ENCODE assay signal across 8 cellular contexts in the genomic region with DNA sequence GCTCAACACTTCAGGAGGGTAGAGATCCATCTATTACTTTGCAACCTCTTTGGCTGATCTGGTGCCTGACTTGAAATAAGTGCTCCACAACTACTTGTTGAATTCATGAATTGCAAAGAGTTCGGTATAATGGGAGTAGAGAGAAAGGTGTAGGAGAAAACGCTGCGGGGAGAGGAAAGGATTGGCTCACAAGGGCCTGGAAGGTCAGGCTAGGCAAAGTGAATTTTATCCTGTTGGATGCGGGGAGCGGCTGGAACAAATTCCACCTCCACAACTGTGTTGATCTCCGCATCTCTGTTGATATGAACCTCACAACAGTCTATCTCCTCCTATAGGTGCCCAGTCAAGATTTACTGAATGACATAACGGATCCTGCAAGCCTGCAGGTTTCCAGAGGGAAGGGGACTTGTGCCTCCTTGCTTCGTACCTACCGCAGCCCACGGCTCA. TPM values are rescaled to one million over a fixed set of nuclear protein-coding genes. Genes with fewer than 3 reads are reported as not detected.
DNase-seq lines count a peak whose midpoint lies in the region; ATAC-seq and TF ChIP-seq lines count a peak whose summit lies in the region.

No MANE protein-coding gene starts in this region.

- H3K9me3 ChIP-seq in ascending aorta: no peaks in the 10 kb centered on the region

- ATAC-seq in left colon (peak; percentile 36), GM18909 (IDR thresholded peaks at IDR 0.05; ENCODE audit: poor library complexity, unreplicated experiment) (no peak)

- POLR2A ChIA-PET in BJ (lab: Charles Lee): no interaction called here

- H3K36me3 Mint-ChIP-seq in HFFc6 (ENCODE audit: low read depth): peaks cover 36% of the 10 kb centered on the region

- no peaks in the 10 kb centered on the region for H3K27me3 ChIP-seq in BJ (ENCODE audit: control insufficient read depth, insufficient read depth, low read length)
- H3K27me3 ChIP-seq in ascending aorta: no peaks in the 10 kb centered on the region

- peaks cover 37% of the 10 kb centered on the region for H3K4me1 Mint-ChIP-seq in HFFc6 (ENCODE audit: low read depth)

- CTCF ChIA-PET in BJ (lab: Yijun Ruan, JAX): no interaction called here

- H3K36me3 ChIP-seq in BJ (ENCODE audit: control insufficient read depth, insufficient read depth, low read length) (no peaks in the 10 kb centered on the region), ascending aorta (peaks cover 3% of the 10 kb centered on the region in 2 donors)

- peaks cover 0 to 11% of the 10 kb centered on the region in 2 donors for H3K4me1 ChIP-seq in ascending aorta

- H3K4me3 ChIP-seq in BJ (ENCODE audit: low read depth, low read length) (peak overlapping the region; percentile 95), ascending aorta (peak overlapping the region; percentile 61 to 76)

- H3K27ac ChIP-seq in ascending aorta: peak overlapping the region; percentile 55 to 56
- peak overlapping the region; percentile 53 for H3K27ac ChIP-seq in temporal lobe (ENCODE audit: low read depth, low read length)

- no peaks in the 10 kb centered on the region; the same call in none of the 2 replicates for H3K27me3 Mint-ChIP-seq in HFFc6 (ENCODE audit: insufficient read depth)

- intact Hi-C loops in ascending aorta (cut with DNase I) (loop anchor here (1.0 to 10.0 kb wide), 2 partner anchors 83 to 804 kb away; partner anchors contain the start of gene CORO7), left colon (cut with DNase I, micrococcal nuclease) (no loop called here)

- H3K9me3 Mint-ChIP-seq in HFFc6: no peaks in the 10 kb centered on the region

- TF ChIP-seq CTCF in BJ (IDR thresholded peaks at IDR 0.05; ENCODE audit: insufficient read depth, low read depth, low read length): no peak
- TF ChIP-seq CTCF in HFFc6 (IDR thresholded peaks at IDR 0.05): no peak
- no peak for TF ChIP-seq CTCF in ascending aorta (IDR thresholded peaks at IDR 0.05)

- H3K4me3 Mint-ChIP-seq in HFFc6: peak overlapping the region; percentile 99

- no peak for DNase-seq in BJ (ENCODE audit: low read depth)
- DNase-seq in HFFc6: peak; percentile 2
- DNase-seq in ascending aorta (ENCODE audit: low spot score in 2 of 2): no peak
- no peak for DNase-seq in left colon
- DNase-seq in NCI-H774 (lab: John Stamatoyannopoulos, UW): no peak
- DNase-seq in KG1 (lab: John Stamatoyannopoulos, UW): no peak

- peak overlapping the region; percentile 61 for H3K27ac Mint-ChIP-seq in HFFc6

RNA-seq across cellular contexts. Expression of gene SLX4, which starts 0.7 kb away (rescaled TPM):
- 0.92 and 0.97 TPM in 2 replicates for polyA plus RNA-seq in BJ (2011; rRNA removed)
- 1.6 and 2.4 TPM in 2 replicates for polyA minus RNA-seq in BJ (2011; rRNA and poly(A)+ RNA removed)
- 1 to 10 TPM; 6.8 to 8.2 (median 7.2) TPM for total RNA-seq in HFFc6 (2021; fragmentation: NEBNext Ultra II Directional; extraction: Animal tissue kit (Norgen Biotek cat#: 25700))
- total RNA-seq in ascending aorta (3.4 TPM), left colon (1 to 10 TPM; 3.7 to 4.9 TPM), temporal lobe (8.6 TPM)

RNA-seq across cellular contexts. Expression of gene NLRC3, which starts 33.5 kb away (rescaled TPM):
- not detected in 2 replicates for polyA plus RNA-seq in BJ (2011; rRNA removed)
- 0.05 TPM in 1 of 2 replicates, not detected in the other for polyA minus RNA-seq in BJ (2011; rRNA and poly(A)+ RNA removed)
- not detected for total RNA-seq in HFFc6 (2021; fragmentation: NEBNext Ultra II Directional; extraction: Animal tissue kit (Norgen Biotek cat#: 25700))
- total RNA-seq in ascending aorta (2.1 TPM), left colon (1 to 10 TPM; 1.3 to 1.4 TPM), temporal lobe (0.49 TPM)

RNA-seq across cellular contexts. Expression of gene DNASE1, which starts 43.8 kb away (rescaled TPM):
- 6.4 and 10.9 TPM in 2 replicates for polyA plus RNA-seq in BJ (2011; rRNA removed)
- polyA minus RNA-seq in BJ (2011; rRNA and poly(A)+ RNA removed): 10.5 and 23.4 TPM in 2 replicates
- total RNA-seq in HFFc6 (2021; fragmentation: NEBNext Ultra II Directional; extraction: Animal tissue kit (Norgen Biotek cat#: 25700)): 1 to 10 TPM; 7.5 to 9.9 (median 8.0) TPM
- total RNA-seq in ascending aorta: 51.2 TPM
- total RNA-seq in left colon: 10 to 100 TPM; 15.7 to 18.1 TPM
- total RNA-seq in temporal lobe: 27.5 TPM
